Comparison of ENCODE assay signal across 19 cellular contexts in the genomic region with DNA sequence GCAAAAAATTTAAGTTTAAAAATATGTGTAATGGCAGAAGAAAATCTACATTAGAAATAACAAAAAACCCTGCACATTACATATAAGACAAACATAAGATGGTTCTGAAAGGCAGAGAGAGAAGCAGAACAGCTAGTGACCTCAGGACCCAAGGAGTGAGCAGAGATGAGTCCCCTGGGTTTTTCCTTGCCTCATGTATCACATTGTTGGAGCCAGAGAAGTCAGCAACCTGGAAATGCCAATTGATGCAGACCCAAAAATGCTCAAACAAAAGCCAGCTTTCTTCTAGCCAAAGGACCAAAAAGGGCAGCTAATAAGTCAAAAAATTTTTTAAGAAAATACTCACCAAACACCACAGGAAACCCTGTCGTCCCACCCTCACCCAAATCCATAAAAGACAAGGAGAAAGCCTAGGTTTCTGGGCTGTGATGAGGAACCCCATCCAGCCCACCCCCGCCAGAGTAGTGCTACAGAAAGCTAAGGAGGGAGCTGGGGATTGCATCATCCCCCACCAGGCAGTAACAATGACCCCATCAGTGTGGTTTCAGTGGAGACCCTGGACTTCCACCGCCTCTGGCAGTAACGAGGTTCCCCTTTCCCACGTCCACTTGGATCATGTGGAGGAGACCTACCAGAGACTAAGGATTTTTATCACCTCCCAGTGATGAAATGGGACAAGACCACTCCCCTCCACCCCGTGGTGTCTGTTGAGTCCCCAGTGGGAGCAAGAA.
"Had no signal": no experiment of that assay in that cellular context is flagged by ENCODE, and none has a peak within 500 bp of the region (broad histone marks: within the 10 kb centered on the region; RNA-seq: fewer than 3 reads in every experiment).

No MANE protein-coding gene starts in this region.

- H3K36me3 ChIP-seq: colonic mucosa, lower lobe of right lung, pancreas, thyroid gland had no signal

- H3K9me3 Mint-ChIP-seq: stimulated activated naive B cell treated with anti-CD40 and anti-IgM and Interleukin-4, amounts not matched to agents 10 μg/mL and 1 μg/mL and 100 μg/mL, for 72 hours had no signal

- H3K4me3 Mint-ChIP-seq: activated CD4-positive, alpha-beta T cell treated with anti-CD3 and anti-CD28 coated beads, Interleukin-2, amount 10 ng/mL, durations not matched to agents 24 days and 14 days; activated T-cell treated with anti-CD3 and anti-CD28 coated beads, Interleukin-2, amount 50 U/mL, for 72 hours; stimulated activated naive B cell treated with anti-CD40 and anti-IgM and Interleukin-4, amounts not matched to agents 10 μg/mL and 1 μg/mL and 100 μg/mL, for 72 hours had no signal

- H3K27me3 ChIP-seq: body of pancreas, colonic mucosa, pancreas, thyroid gland had no signal

- H3K27ac Mint-ChIP-seq: activated CD4-positive, alpha-beta T cell treated with anti-CD3 and anti-CD28 coated beads, Interleukin-2, amount 10 ng/mL, durations not matched to agents 24 days and 14 days; activated naive CD4-positive, alpha-beta T cell treated with anti-CD3 and anti-CD28 coated beads, Interleukin-2, amount 50 U/mL, for 72 hours; activated T-cell treated with anti-CD3 and anti-CD28 coated beads, Interleukin-2, amount 50 U/mL, for 72 hours; stimulated activated naive B cell treated with anti-CD40 and anti-IgM and Interleukin-4, amounts not matched to agents 10 μg/mL and 1 μg/mL and 100 μg/mL, for 72 hours had no signal

- ATAC-seq: activated naive CD4-positive, alpha-beta T cell treated with anti-CD3 and anti-CD28 coated beads, Interleukin-2, amount 50 U/mL, for 72 hours; activated T-cell treated with anti-CD3 and anti-CD28 coated beads, Interleukin-2, amount 50 U/mL, for 72 hours; body of pancreas; lower lobe of right lung; pancreas; stimulated activated naive B cell treated with anti-CD40 and anti-IgM and Interleukin-4, amounts not matched to agents 10 μg/mL and 1 μg/mL and 100 μg/mL, for 72 hours had no signal

- DNase-seq: activated CD4-positive, alpha-beta T cell treated with anti-CD3 and anti-CD28 coated beads, Interleukin-2, amount 10 ng/mL, durations not matched to agents 24 days and 14 days; activated CD4-positive, CD25-positive, alpha-beta regulatory T cell; activated CD8-positive, alpha-beta memory T cell treated with anti-CD3 and anti-CD28 coated beads, Interleukin-2, amount 50 U/mL, for 48 hours; activated gamma-delta T cell; activated T-cell treated with anti-CD3 and anti-CD28 coated beads, Interleukin-2, amount 50 U/mL, for 72 hours; body of pancreas; central memory CD4-positive, alpha-beta T cell; colonic mucosa; kidney; lower lobe of right lung; midbrain; pancreas; stimulated activated CD4-positive, alpha-beta T cell treated with anti-CD3 and anti-CD28 coated beads, Interleukin-4, amount 100 ng/mL, for 1 hour; stimulated activated naive B cell treated with anti-CD40 and anti-IgM and Interleukin-4, amounts not matched to agents 10 μg/mL and 1 μg/mL and 100 μg/mL, for 72 hours; T-helper 2 cell; thyroid gland had no signal

- H3K27me3 Mint-ChIP-seq: activated CD4-positive, alpha-beta T cell treated with anti-CD3 and anti-CD28 coated beads, Interleukin-2, amount 10 ng/mL, durations not matched to agents 24 days and 14 days; stimulated activated naive B cell treated with anti-CD40 and anti-IgM and Interleukin-4, amounts not matched to agents 10 μg/mL and 1 μg/mL and 100 μg/mL, for 72 hours had no signal

- H3K4me3 ChIP-seq: body of pancreas, colonic mucosa, lower lobe of right lung, pancreas, thyroid gland had no signal

- H3K9me3 ChIP-seq: body of pancreas, colonic mucosa, lower lobe of right lung, pancreas, thyroid gland had no signal

- FAIRE-seq: endometrium, kidney, pancreas, TTC549 had no signal

- H3K27ac ChIP-seq: body of pancreas, colonic mucosa, lower lobe of right lung, pancreas, thyroid gland had no signal

- H3K4me1 ChIP-seq: body of pancreas, colonic mucosa, lower lobe of right lung, pancreas, thyroid gland had no signal
